In genomic region chr2:218285604-218286003, GRCh38 we compare ENCODE assay signal across 8 cellular contexts. TPM values are rescaled to one million over a fixed set of nuclear protein-coding genes. Genes with fewer than 3 reads are reported as not detected.
DNase-seq lines count a peak whose midpoint lies in the region; ATAC-seq, FAIRE-seq and TF ChIP-seq lines count a peak whose summit lies in the region.

No MANE protein-coding gene starts in this region.

- no peaks in the 10 kb centered on the region for H3K9me1 ChIP-seq in keratinocyte (ENCODE audit: control insufficient read depth, extremely low read depth, insufficient read depth, low read length)

- peaks cover 77% of the 10 kb centered on the region for H3K4me1 ChIP-seq in keratinocyte (ENCODE audit: control insufficient read depth, extremely low read depth, insufficient read depth, low read length)
- H3K4me1 ChIP-seq in subcutaneous abdominal adipose tissue (ENCODE audit: control insufficient read depth in 5 of 5, insufficient read depth in 5 of 5, low read length in 5 of 5): peaks cover 32 to 94% (median 87%) of the 10 kb centered on the region in 5 donors

- H3K27ac ChIP-seq in keratinocyte (ENCODE audit: control insufficient read depth, insufficient read depth, low read length): peak overlapping the region; percentile 99
- peak overlapping the region; percentile 100 for H3K27ac ChIP-seq in subcutaneous abdominal adipose tissue (ENCODE audit: low read depth, low read length)

- H3K9me3 ChIP-seq in keratinocyte (ENCODE audit: control insufficient read depth, low read depth, low read length) (no peaks in the 10 kb centered on the region), subcutaneous abdominal adipose tissue (ENCODE audit: control insufficient read depth in 5 of 5, low read length in 5 of 5) (peaks cover 0 to 3% (median 0%) of the 10 kb centered on the region in 5 donors)

- peak overlapping the region; percentile 32 to 73 (median 66) for H3K4me3 ChIP-seq in keratinocyte (ENCODE audit: control insufficient read depth in 2 of 3, extremely low read depth in 1 of 3, insufficient read depth in 2 of 3, low read depth in 1 of 3, low read length in 3 of 3)
- peak overlapping the region; percentile 54 to 73 (median 63) for H3K4me3 ChIP-seq in subcutaneous abdominal adipose tissue (ENCODE audit: low read depth in 1 of 5, low read length in 5 of 5)

- peaks cover 34% of the 10 kb centered on the region for H4K20me1 ChIP-seq in keratinocyte (ENCODE audit: control insufficient read depth, extremely low read depth, insufficient read depth, low read length)

- dilution Hi-C loops in keratinocyte (cut with MboI; ENCODE audit: extremely low pct_ligation_motif_present, low sequenced_read_pairs): no loop called here

- peaks cover 84% of the 10 kb centered on the region for H3K79me2 ChIP-seq in keratinocyte (ENCODE audit: control insufficient read depth, insufficient read depth, low read length)

- H3K9ac ChIP-seq in keratinocyte (ENCODE audit: control insufficient read depth, extremely low read depth, insufficient read depth, low read length) (peak overlapping the region; percentile 87), subcutaneous abdominal adipose tissue (ENCODE audit: low read length in 5 of 5) (peak overlapping the region; percentile 40 to 90 (median 75))

- peak overlapping the region; percentile 96 for H3K4me2 ChIP-seq in keratinocyte (ENCODE audit: control insufficient read depth, extremely low read depth, insufficient read depth, low read depth, low read length)

- H3K36me3 ChIP-seq in keratinocyte (ENCODE audit: control insufficient read depth in 2 of 2, extremely low read depth in 1 of 2, insufficient read depth in 2 of 2, low read length in 2 of 2) (peaks cover 16 to 30% of the 10 kb centered on the region in 2 experiments), subcutaneous abdominal adipose tissue (ENCODE audit: control insufficient read depth in 5 of 5, insufficient read depth in 5 of 5, low read length in 5 of 5) (peaks cover 0 to 30% (median 22%) of the 10 kb centered on the region in 5 donors)

- H3K27me3 ChIP-seq in keratinocyte (ENCODE audit: control insufficient read depth, extremely low read depth, insufficient read depth, low read length) (no peaks in the 10 kb centered on the region), subcutaneous abdominal adipose tissue (ENCODE audit: control insufficient read depth in 5 of 5, insufficient read depth in 4 of 5, low read length in 5 of 5) (peaks cover 0 to 5% (median 0%) of the 10 kb centered on the region in 5 donors)

- DNase-seq in NCI-H2196 (lab: John Stamatoyannopoulos, UW; ENCODE audit: unreplicated experiment) (peak; percentile 47), NCI-H2196 treated with DMSO at 0.1 percent for 48 hours (lab: John Stamatoyannopoulos, UW; ENCODE audit: unreplicated experiment) (no peak), amygdala (lab: John Stamatoyannopoulos, UW) (peak in 39 of 56 donors; percentile 17 to 76 (median 40)), keratinocyte (ENCODE audit: low read depth, low spot score) (no peak), NCI-H510A (lab: John Stamatoyannopoulos, UW) (no peak)
- no peak for DNase-seq in activated effector memory CD4-positive, alpha-beta T cell treated with Interleukin-2 at 50 U/mL for 16 hours

- no peak for ATAC-seq in GM19463 (IDR thresholded peaks at IDR 0.05; ENCODE audit: unreplicated experiment)

- no peak for FAIRE-seq in keratinocyte (lab: Jason Lieb, UNC)

- no peak overlapping the region for H2AFZ ChIP-seq in keratinocyte (ENCODE audit: control insufficient read depth, low read length)

- TF ChIP-seq CTCF in keratinocyte (optimal IDR thresholded peaks at IDR 0.05 in 1 of 3, IDR thresholded peaks at IDR 0.05 in 1 of 3, conservative IDR thresholded peaks at IDR 0.05 in 1 of 3; ENCODE audit: extremely low read depth in 1 of 3, insufficient read depth in 2 of 3, low read length in 3 of 3): no peak

RNA-seq across cellular contexts. Expression of gene TMBIM1, which starts 6.7 kb away (rescaled TPM):
- 609 to 905 TPM (median 751 TPM) in 3 replicates for polyA plus RNA-seq in keratinocyte
- 191 TPM for polyA plus RNA-seq in keratinocyte (2011; ENCODE audit: low read depth)
- polyA plus RNA-seq in keratinocyte (2011; cell fraction: cytosol; rRNA removed): 813 and 945 TPM in 2 replicates
- 1,406 and 1,501 TPM in 2 replicates for polyA plus RNA-seq in keratinocyte (2011; cell fraction: nucleus; rRNA removed)
- polyA plus RNA-seq in keratinocyte (2012; ENCODE audit: low replicate concordance): 664 and 1,481 TPM in 2 replicates
- 637 to 1,645 TPM (median 916 TPM) in 3 replicates for polyA minus RNA-seq in keratinocyte
- polyA minus RNA-seq in keratinocyte (2011; cell fraction: cytosol; rRNA and poly(A)+ RNA removed): 623 TPM
- 527 and 748 TPM in 2 replicates for polyA minus RNA-seq in keratinocyte (2011; cell fraction: nucleus; rRNA and poly(A)+ RNA removed)

RNA-seq across cellular contexts. Expression of gene PNKD, which starts 15.3 kb away (rescaled TPM):
- 21.8 to 36.2 TPM (median 22.8 TPM) in 3 replicates for polyA plus RNA-seq in keratinocyte
- 10.8 TPM for polyA plus RNA-seq in keratinocyte (2011; ENCODE audit: low read depth)
- 20.8 and 30.2 TPM in 2 replicates for polyA plus RNA-seq in keratinocyte (2011; cell fraction: cytosol; rRNA removed)
- 21.9 and 23.9 TPM in 2 replicates for polyA plus RNA-seq in keratinocyte (2011; cell fraction: nucleus; rRNA removed)
- 29.2 and 36.6 TPM in 2 replicates for polyA plus RNA-seq in keratinocyte (2012; ENCODE audit: low replicate concordance)
- polyA minus RNA-seq in keratinocyte: 6.2 to 31.2 TPM (median 9.2 TPM) in 3 replicates
- polyA minus RNA-seq in keratinocyte (2011; cell fraction: cytosol; rRNA and poly(A)+ RNA removed): 13.4 TPM
- 5.5 and 7.0 TPM in 2 replicates for polyA minus RNA-seq in keratinocyte (2011; cell fraction: nucleus; rRNA and poly(A)+ RNA removed)

RNA-seq across cellular contexts. Expression of gene AAMP, which starts 15.7 kb away (rescaled TPM):
- polyA plus RNA-seq in keratinocyte: 76.3 to 94.3 TPM (median 78.4 TPM) in 3 replicates
- 115 TPM for polyA plus RNA-seq in keratinocyte (2011; ENCODE audit: low read depth)
- 46.1 and 129 TPM in 2 replicates for polyA plus RNA-seq in keratinocyte (2011; cell fraction: cytosol; rRNA removed)
- 108 and 122 TPM in 2 replicates for polyA plus RNA-seq in keratinocyte (2011; cell fraction: nucleus; rRNA removed)
- 113 and 114 TPM in 2 replicates for polyA plus RNA-seq in keratinocyte (2012; ENCODE audit: low replicate concordance)
- polyA minus RNA-seq in keratinocyte: 54.2 to 86.2 TPM (median 64.0 TPM) in 3 replicates
- polyA minus RNA-seq in keratinocyte (2011; cell fraction: cytosol; rRNA and poly(A)+ RNA removed): 100 TPM
- polyA minus RNA-seq in keratinocyte (2011; cell fraction: nucleus; rRNA and poly(A)+ RNA removed): 44.9 and 45.3 TPM in 2 replicates

RNA-seq across cellular contexts. Expression of gene GPBAR1, which starts 24.8 kb away (rescaled TPM):
- polyA plus RNA-seq in keratinocyte: 0.10 to 0.18 TPM (median 0.12 TPM) in 3 replicates
- not detected for polyA plus RNA-seq in keratinocyte (2011; ENCODE audit: low read depth)
- polyA plus RNA-seq in keratinocyte (2011; cell fraction: cytosol; rRNA removed): 0.05 TPM in 1 of 2 replicates, not detected in the other
- 0.57 and 1.0 TPM in 2 replicates for polyA plus RNA-seq in keratinocyte (2011; cell fraction: nucleus; rRNA removed)
- 0.08 and 0.59 TPM in 2 replicates for polyA plus RNA-seq in keratinocyte (2012; ENCODE audit: low replicate concordance)
- polyA minus RNA-seq in keratinocyte: 0.42 to 0.92 TPM in 2 of 3 replicates, not detected in the other
- polyA minus RNA-seq in keratinocyte (2011; cell fraction: cytosol; rRNA and poly(A)+ RNA removed): not detected
- polyA minus RNA-seq in keratinocyte (2011; cell fraction: nucleus; rRNA and poly(A)+ RNA removed): 1.3 and 1.8 TPM in 2 replicates

Comparison
In these comparisons a context has a peak if more than half of its experiments do, and no peak if none do; other contexts are left out.
1. DNase-seq: peak in NCI-H2196 (single experiment) and amygdala (39 of 56); none in NCI-H2196 treated with DMSO at 0.1 percent for 48 hours (single experiment), keratinocyte (single experiment), activated effector memory CD4-positive, alpha-beta T cell treated with Interleukin-2 at 50 U/mL for 16 hours (single experiment) and NCI-H510A (single experiment).